1 cellular context compared by ENCODE assay signal in genomic region chr11:57556041-57556440, GRCh38.
TF ChIP-seq lines count a peak whose summit lies in the region.

No MANE protein-coding gene starts in this region.

TF ChIP-seq in H1, 55 proteins besides CTCF, POLR2A, EP300 and RAD21:
- no peak for TF ChIP-seq CHD7 (IDR thresholded peaks at IDR 0.05; ENCODE audit: insufficient replicate concordance, low read length)
- TF ChIP-seq GTF2F1 (IDR thresholded peaks at IDR 0.05; ENCODE audit: borderline replicate concordance, low read depth, low read length): no peak
- no peak for TF ChIP-seq PHF8 (conservative IDR thresholded peaks at IDR 0.05; ENCODE audit: low read depth, low read length)
- TF ChIP-seq SIN3A (conservative IDR thresholded peaks at IDR 0.05 in 1 of 2, IDR thresholded peaks at IDR 0.05 in 1 of 2; ENCODE audit: low read depth in 1 of 2, low read length in 2 of 2): no peak
- TF ChIP-seq E2F6 (IDR thresholded peaks at IDR 0.05): no peak
- TF ChIP-seq SP1 (IDR thresholded peaks at IDR 0.05; ENCODE audit: low read depth, low read length): no peak
